In the genomic region with DNA sequence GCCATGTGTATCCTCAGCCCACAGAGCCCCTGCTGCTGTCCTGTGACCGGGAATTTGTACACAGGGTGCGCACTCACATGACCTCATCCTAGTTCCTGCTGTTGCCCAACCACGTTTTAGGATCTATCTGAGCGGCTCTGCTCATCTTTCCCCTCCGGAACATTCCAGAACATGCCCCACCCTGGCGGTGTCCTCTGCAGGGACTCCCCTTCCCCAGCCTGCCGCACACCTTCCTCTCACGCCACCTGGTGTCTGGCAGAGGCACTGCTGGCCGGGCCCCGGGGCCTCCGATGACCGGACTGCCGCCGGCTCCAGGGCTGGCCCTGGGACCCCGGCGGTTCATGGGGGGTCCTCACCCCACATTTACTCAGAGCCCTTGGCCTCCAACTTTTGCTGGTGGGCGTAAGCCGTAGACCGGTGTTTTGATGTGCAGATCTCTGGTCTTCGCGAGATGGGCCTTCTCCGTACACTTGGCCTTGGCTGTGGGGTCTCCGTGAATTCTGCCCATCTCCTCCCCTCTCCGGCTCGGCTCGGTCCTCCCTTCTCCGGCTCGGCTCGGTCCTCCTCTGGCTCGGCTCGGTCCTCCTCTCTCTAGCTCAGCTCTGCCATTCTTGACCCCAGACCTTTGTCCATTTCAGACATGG, we compare ENCODE assay signal across 8 cellular contexts. TPM values are rescaled to one million over a fixed set of nuclear protein-coding genes. Genes with fewer than 3 reads are reported as not detected.
DNase-seq lines count a peak whose midpoint lies in the region; ATAC-seq, FAIRE-seq and TF ChIP-seq lines count a peak whose summit lies in the region.

No MANE protein-coding gene starts in this region.

- no peak for TF ChIP-seq POLR2A in ovary (IDR thresholded peaks at IDR 0.05)

- WGBS in ovary, 3 donors = 39 to 58% (median 56%) methylated on average over 31 of the region's 31 CpGs

- H3K9me3 ChIP-seq in Karpas-422 (ENCODE audit: low read length) = no peaks in the 10 kb centered on the region
- no peaks in the 10 kb centered on the region for H3K9me3 ChIP-seq in ovary

- intact Hi-C loops in ovary (cut with DNase I) = no loop called here

- no peak overlapping the region for H2AFZ ChIP-seq in Karpas-422 (ENCODE audit: low read length)

- TF ChIP-seq CTCF in D721Med (IDR thresholded peaks at IDR 0.05; ENCODE audit: insufficient read depth, missing control alignments) (peak; percentile 55), fibroblast of mammary gland (conservative IDR thresholded peaks at IDR 0.05; ENCODE audit: control insufficient read depth, insufficient read depth, low read depth, low read length) (peak; percentile 67), ovary (IDR thresholded peaks at IDR 0.05) (peak; percentile 22 to 45 (median 24))

- H3K27ac ChIP-seq in Karpas-422 (ENCODE audit: low read length) (no peak overlapping the region), ovary (no peak overlapping the region)

- no peak for FAIRE-seq in D721Med (lab: Jason Lieb, UNC)

- no peaks in the 10 kb centered on the region for H3K27me3 ChIP-seq in Karpas-422 (ENCODE audit: low read length)
- H3K27me3 ChIP-seq in ovary = no peaks in the 10 kb centered on the region

- H3K36me3 ChIP-seq in Karpas-422 (ENCODE audit: insufficient read depth, low read length) (no peaks in the 10 kb centered on the region), ovary (no peaks in the 10 kb centered on the region)

- H3K4me2 ChIP-seq in Karpas-422 (ENCODE audit: low read depth, low read length, poor library complexity, severe bottlenecking) = no peak overlapping the region

- no peak for ATAC-seq in GM21423 (IDR thresholded peaks at IDR 0.05; ENCODE audit: unreplicated experiment)
- ATAC-seq in GM21619 (IDR thresholded peaks at IDR 0.05; ENCODE audit: unreplicated experiment) = no peak
- no peak for ATAC-seq in HG03139 (IDR thresholded peaks at IDR 0.05; ENCODE audit: unreplicated experiment)

- no peaks in the 10 kb centered on the region for H3K9me2 ChIP-seq in Karpas-422 (replicated peaks; ENCODE audit: insufficient read depth, low read length)

- no peak overlapping the region for H3K9ac ChIP-seq in Karpas-422 (ENCODE audit: low read length)

- H3K4me1 ChIP-seq in Karpas-422 (ENCODE audit: low read length) (no peaks in the 10 kb centered on the region), ovary (ENCODE audit: insufficient read depth) (no peaks in the 10 kb centered on the region)

- H3K79me2 ChIP-seq in Karpas-422 (ENCODE audit: low read length) = no peaks in the 10 kb centered on the region

- TF ChIP-seq EP300 in ovary (IDR thresholded peaks at IDR 0.05) = no peak

- no peaks in the 10 kb centered on the region; the same call in 1 of the 2 replicates for H4K20me1 ChIP-seq in Karpas-422 (ENCODE audit: insufficient read depth, low read depth, low read length)

- no peak overlapping the region for H3K4me3 ChIP-seq in Karpas-422 (ENCODE audit: low read length)
- H3K4me3 ChIP-seq in fibroblast of mammary gland (ENCODE audit: control insufficient read depth, low read depth, low read length) = no peak overlapping the region
- H3K4me3 ChIP-seq in ovary = no peak overlapping the region

- DNase-seq in D721Med (ENCODE audit: insufficient read length, low spot score) = peak; percentile 62
- DNase-seq in Karpas-422 = peak; percentile 69
- peak; percentile 40 for DNase-seq in activated T-cell treated with anti-CD3 and anti-CD28 coated beads for 1 hour (ENCODE audit: low read depth)
- peak; percentile 4 for DNase-seq in fibroblast of mammary gland (ENCODE audit: low read depth)
- DNase-seq in ovary = peak in 1 of 5 donors; percentile 58

RNA-seq across cellular contexts. Expression of gene ARHGEF16, which starts 29.5 kb away (rescaled TPM):
- not detected in 2 replicates for total RNA-seq in Karpas-422 (2014; rRNA removed; shearing (Covaris generic); ENCODE audit: low replicate concordance)
- 1 to 10 TPM in 6 of 7 donors, under 1 TPM in 1; 1.00 to 8.4 (median 2.5) TPM for total RNA-seq in ovary
- 1 to 10 TPM in 1 of 2 donors, under 1 TPM in 1; 0.13 to 1.7 TPM for polyA plus RNA-seq in ovary
